Comparison of ENCODE assay signal across 14 cellular contexts in genomic region chr11:44572884-44573283, GRCh38. TPM values are rescaled to one million over a fixed set of nuclear protein-coding genes. Genes with fewer than 3 reads are reported as not detected.
A peak's percentile ranks its signal among the peaks of the same experiment; 100 is the strongest.
DNase-seq lines count a peak whose midpoint lies in the region; ATAC-seq and TF ChIP-seq lines count a peak whose summit lies in the region.
"Had no signal": no experiment of that assay in that cellular context is flagged by ENCODE, and none has a peak within 500 bp of the region (broad histone marks: within the 10 kb centered on the region; RNA-seq: fewer than 3 reads in every experiment).

No MANE protein-coding gene starts in this region.

- CTCF ChIA-PET in MCF 10A (lab: Yijun Ruan, JAX) = interaction anchor here (1.6 to 1.9 kb wide), 2 partner anchors 16 to 40 kb away, joined by 3 to 11 read pairs; no protein-coding TSS in a partner anchor

- H3K36me3 Mint-ChIP-seq in MCF 10A (ENCODE audit: insufficient read depth, unreplicated experiment) = peaks cover 5% of the 10 kb centered on the region

- H3K27ac ChIP-seq in breast epithelium = peak overlapping the region; percentile 88 to 90
- H3K27ac ChIP-seq in foreskin keratinocyte = peak overlapping the region; percentile 72
- peak overlapping the region; percentile 51 to 81 (median 63) for H3K27ac ChIP-seq in stomach
- H3K27ac ChIP-seq: psoas muscle, upper lobe of right lung had no signal

- 43 to 65% (median 60%) methylated on average over 16 of the region's 16 CpGs for WGBS in stomach, 5 donors

- POLR2A ChIA-PET in MCF 10A (lab: Yijun Ruan, JAX) = interaction anchor here (3.9 kb wide), 1 partner anchor 8 kb away, joined by 21 read pairs; the partner anchor contains the start of gene CD82

- H3K27ac Mint-ChIP-seq in MCF 10A (ENCODE audit: low read depth, unreplicated experiment) = no peak overlapping the region

- H3K4me1 ChIP-seq in breast epithelium (peaks cover 9 to 33% of the 10 kb centered on the region in 2 donors), foreskin keratinocyte (peaks cover 65% of the 10 kb centered on the region), stomach (peaks cover 60 to 98% (median 89%) of the 10 kb centered on the region in 4 donors)

- ATAC-seq in foreskin keratinocyte (peak; percentile 56), GM18870 (IDR thresholded peaks at IDR 0.05; ENCODE audit: unreplicated experiment) (no peak)
- ATAC-seq: psoas muscle, upper lobe of right lung had no signal

- H3K4me3 ChIP-seq in breast epithelium (no peak overlapping the region), stomach (no peak overlapping the region)
- H3K4me3 ChIP-seq: psoas muscle, upper lobe of right lung had no signal

- H3K36me3 ChIP-seq in breast epithelium = no peaks in the 10 kb centered on the region
- no peaks in the 10 kb centered on the region for H3K36me3 ChIP-seq in stomach
- H3K36me3 ChIP-seq: upper lobe of right lung had no signal

- peak in 1 of 2 donors; percentile 83 for DNase-seq in breast epithelium (ENCODE audit: low spot score in 2 of 2)
- no peak for DNase-seq in MCF 10A (ENCODE audit: unreplicated experiment)
- peak; percentile 50 to 64 for DNase-seq in activated CD4-positive, alpha-beta T cell treated with anti-CD3 and anti-CD28 coated beads, Interleukin-2, amount 50 U/mL, for 48 hours
- peak; percentile 74 to 91 for DNase-seq in foreskin keratinocyte
- DNase-seq in stomach = peak; percentile 83
- DNase-seq in DMS 273 treated with DMSO at 0.1 percent for 48 hours (lab: John Stamatoyannopoulos, UW) = no peak
- no peak for DNase-seq in NCI-H1930 (lab: John Stamatoyannopoulos, UW)
- DNase-seq: activated CD4-positive, CD25-positive, alpha-beta regulatory T cell treated with anti-CD3 and anti-CD28 coated beads, Interleukin-2, amount 50 U/mL, for 72 hours; NCI-H1092 treated with DMSO at 0.1 percent for 48 hours; NCI-H748 treated with DMSO at 0.1 percent for 48 hours; psoas muscle; SIG-M5; upper lobe of right lung had no signal

- H3K9me3 ChIP-seq in breast epithelium (no peaks in the 10 kb centered on the region), stomach (no peaks in the 10 kb centered on the region)
- H3K9me3 ChIP-seq: psoas muscle, upper lobe of right lung had no signal

- no peaks in the 10 kb centered on the region for H3K27me3 Mint-ChIP-seq in MCF 10A (ENCODE audit: insufficient read depth, unreplicated experiment)

- TF ChIP-seq CTCF in breast epithelium (IDR thresholded peaks at IDR 0.05) = no peak
- no peak for TF ChIP-seq CTCF in MCF 10A (IDR thresholded peaks at IDR 0.05; ENCODE audit: unreplicated experiment)
- TF ChIP-seq CTCF in foreskin keratinocyte (conservative IDR thresholded peaks at IDR 0.05) = no peak
- no peak for TF ChIP-seq CTCF in stomach (IDR thresholded peaks at IDR 0.05)

- no peak for TF ChIP-seq EP300 in stomach (IDR thresholded peaks at IDR 0.05)

- H3K27me3 ChIP-seq in breast epithelium = no peaks in the 10 kb centered on the region
- H3K27me3 ChIP-seq in foreskin keratinocyte = no peaks in the 10 kb centered on the region
- H3K27me3 ChIP-seq in stomach = no peaks in the 10 kb centered on the region
- H3K27me3 ChIP-seq: upper lobe of right lung had no signal

- no peak overlapping the region for H3K4me3 Mint-ChIP-seq in MCF 10A (ENCODE audit: unreplicated experiment)

- BruUV-seq in MCF 10A (replicated peaks; lab: Mats Ljungman, UMichigan) = no TSS peak

- no peaks in the 10 kb centered on the region for H3K9me3 Mint-ChIP-seq in MCF 10A (ENCODE audit: unreplicated experiment)

- TF ChIP-seq POLR2A in breast epithelium (IDR thresholded peaks at IDR 0.05) (no peak), stomach (IDR thresholded peaks at IDR 0.05) (no peak)

- intact Hi-C loops in breast epithelium (cut with DNase I; ENCODE audit: low total_unique reads) (no loop called here), MCF 10A (cut with micrococcal nuclease) (no loop called here), stomach (cut with DNase I; ENCODE audit: low total_unique reads) (no loop called here)

- H3K4me1 Mint-ChIP-seq in MCF 10A (ENCODE audit: insufficient read depth, unreplicated experiment) = peaks cover 42% of the 10 kb centered on the region

RNA-seq across cellular contexts. Expression of gene CD82, which starts 7.4 kb away (rescaled TPM):
- total RNA-seq in breast epithelium = 10 to 100 TPM; 12.0 to 40.4 (median 38.0) TPM
- 50.9 and 114 TPM in 2 replicates for total RNA-seq in MCF 10A (2022)
- total RNA-seq in foreskin keratinocyte = 91.8 and 97.5 TPM in 2 replicates
- polyA plus RNA-seq in foreskin keratinocyte = 207 and 211 TPM in 2 replicates
- total RNA-seq in stomach = 10 to 100 TPM in 4 of 5 donors, under 1 TPM in 1; 0.58 to 49.6 (median 24.6) TPM
- 10 to 100 TPM in 2 of 3 donors, 1 to 10 TPM in 1; 9.9 to 54.4 (median 45.1) TPM for polyA plus RNA-seq in stomach

Comparison
In these comparisons a context has a peak if more than half of its experiments do, and no peak if none do; other contexts are left out.
1. DNase-seq: peak in activated CD4-positive, alpha-beta T cell treated with anti-CD3 and anti-CD28 coated beads, Interleukin-2, amount 50 U/mL, for 48 hours (2 of 2), foreskin keratinocyte (2 of 2) and stomach (single experiment); none in MCF 10A (single experiment), DMS 273 treated with DMSO at 0.1 percent for 48 hours (single experiment) and NCI-H1930 (0 of 2).
2. Peak in every context shown above with its lines, with median percentiles within 50 percentile points of each other: H3K27ac ChIP-seq.